Comparison of ENCODE assay signal across 11 cellular contexts in genomic region chr11:111303476-111303875, GRCh38. TPM values are rescaled to one million over a fixed set of nuclear protein-coding genes. Genes with fewer than 3 reads are reported as not detected.
DNase-seq lines count a peak whose midpoint lies in the region; ATAC-seq, FAIRE-seq and TF ChIP-seq lines count a peak whose summit lies in the region.
"Had no signal": no experiment of that assay in that cellular context is flagged by ENCODE, and none has a peak within 500 bp of the region (broad histone marks: within the 10 kb centered on the region; RNA-seq: fewer than 3 reads in every experiment).

No MANE protein-coding gene starts in this region.

- no peak for TF ChIP-seq CTCF in GM20000 (IDR thresholded peaks at IDR 0.05; ENCODE audit: extremely low read depth, missing control alignments)

- no peaks in the 10 kb centered on the region for H3K79me2 ChIP-seq in Karpas-422 (ENCODE audit: low read length)

- 0 out of 2 replicates have a peak overlapping the region, but pooled peaks have one; percentile 0 for H3K4me3 ChIP-seq in Karpas-422 (ENCODE audit: low read length)

- no peak for ATAC-seq in activated naive CD4-positive, alpha-beta T cell treated with anti-CD3 and anti-CD28 coated beads, Interleukin-2, amount 50 U/mL, for 72 hours
- ATAC-seq in HG03354 (IDR thresholded peaks at IDR 0.05; ENCODE audit: poor library complexity, severe bottlenecking, unreplicated experiment): no peak
- ATAC-seq in GM21360 (IDR thresholded peaks at IDR 0.05; ENCODE audit: unreplicated experiment): no peak

- peak overlapping the region; percentile 26 for H3K4me2 ChIP-seq in Karpas-422 (ENCODE audit: low read depth, low read length, poor library complexity, severe bottlenecking)

- H3K9me3 ChIP-seq in Karpas-422 (ENCODE audit: low read length): no peaks in the 10 kb centered on the region

- H3K9me3 Mint-ChIP-seq in activated naive CD4-positive, alpha-beta T cell treated with anti-CD3 and anti-CD28 coated beads, Interleukin-2, amount 50 U/mL, for 72 hours: no peaks in the 10 kb centered on the region

- no peaks in the 10 kb centered on the region for H3K9me2 ChIP-seq in Karpas-422 (replicated peaks; ENCODE audit: insufficient read depth, low read length)

- H3K9ac ChIP-seq in Karpas-422 (ENCODE audit: low read length): no peak overlapping the region

- peaks cover 0 to 4% of the 10 kb centered on the region in 2 donors for H3K36me3 Mint-ChIP-seq in activated naive CD4-positive, alpha-beta T cell treated with anti-CD3 and anti-CD28 coated beads, Interleukin-2, amount 50 U/mL, for 72 hours

- no peaks in the 10 kb centered on the region for H3K36me3 ChIP-seq in Karpas-422 (ENCODE audit: insufficient read depth, low read length)

- DNase-seq in Karpas-422 (peak; percentile 77), NCI-H226 (peak; percentile 7), renal cortical epithelial cell (ENCODE audit: low read depth) (peak; percentile 46), GM20000 (ENCODE audit: low spot score) (no peak)
- no peak for DNase-seq in activated naive CD4-positive, alpha-beta T cell treated with anti-CD3 and anti-CD28 coated beads, Interleukin-2, amount 50 U/mL, for 72 hours (ENCODE audit: low spot score in 2 of 2)
- DNase-seq: activated CD8-positive, alpha-beta memory T cell treated with anti-CD3 and anti-CD28 coated beads for 24 hours had no signal

- peaks cover 24% of the 10 kb centered on the region; the same call in 1 of the 2 replicates for H4K20me1 ChIP-seq in Karpas-422 (ENCODE audit: insufficient read depth, low read depth, low read length)

- no peaks in the 10 kb centered on the region for H3K27me3 ChIP-seq in Karpas-422 (ENCODE audit: low read length)

- H2AFZ ChIP-seq in Karpas-422 (ENCODE audit: low read length): 0 out of 2 replicates have a peak overlapping the region, but pooled peaks have one; percentile 1

- H3K27ac Mint-ChIP-seq in activated naive CD4-positive, alpha-beta T cell treated with anti-CD3 and anti-CD28 coated beads, Interleukin-2, amount 50 U/mL, for 72 hours: no peak overlapping the region

- peak; percentile 18 for FAIRE-seq in endometrium (lab: Jason Lieb, UNC)

- no peak overlapping the region for H3K27ac ChIP-seq in Karpas-422 (ENCODE audit: low read length)

- H3K4me1 ChIP-seq in Karpas-422 (ENCODE audit: low read length): peaks cover 35% of the 10 kb centered on the region

RNA-seq across cellular contexts. Expression of gene POU2AF3, which starts 5.1 kb away (rescaled TPM):
- not detected in 2 replicates for total RNA-seq in Karpas-422 (2014; rRNA removed; shearing (Covaris generic); ENCODE audit: low replicate concordance)
- not detected in 2 replicates for total RNA-seq in renal cortical epithelial cell
- not detected for total RNA-seq in activated naive CD4-positive, alpha-beta T cell treated with anti-CD3 and anti-CD28 coated beads, Interleukin-2, amount 50 U/mL, for 72 hours
- total RNA-seq: fibroblast of villous mesenchyme, LHCN-M2 had no signal

RNA-seq across cellular contexts. Expression of gene POU2AF2, which starts 58.0 kb away (rescaled TPM):
- total RNA-seq in Karpas-422 (2014; rRNA removed; shearing (Covaris generic); ENCODE audit: low replicate concordance): not detected in 2 replicates
- not detected in 2 replicates for total RNA-seq in renal cortical epithelial cell
- total RNA-seq in activated naive CD4-positive, alpha-beta T cell treated with anti-CD3 and anti-CD28 coated beads, Interleukin-2, amount 50 U/mL, for 72 hours: not detected
- total RNA-seq: fibroblast of villous mesenchyme, LHCN-M2 had no signal

Comparison
In these comparisons a context has a peak if more than half of its experiments do, and no peak if none do; other contexts are left out.
1. DNase-seq: peak in Karpas-422 (single experiment), NCI-H226 (single experiment) and renal cortical epithelial cell (single experiment); none in activated naive CD4-positive, alpha-beta T cell treated with anti-CD3 and anti-CD28 coated beads, Interleukin-2, amount 50 U/mL, for 72 hours (0 of 2) and GM20000 (single experiment).